Comparison of ENCODE assay signal across 8 cellular contexts in the genomic region with DNA sequence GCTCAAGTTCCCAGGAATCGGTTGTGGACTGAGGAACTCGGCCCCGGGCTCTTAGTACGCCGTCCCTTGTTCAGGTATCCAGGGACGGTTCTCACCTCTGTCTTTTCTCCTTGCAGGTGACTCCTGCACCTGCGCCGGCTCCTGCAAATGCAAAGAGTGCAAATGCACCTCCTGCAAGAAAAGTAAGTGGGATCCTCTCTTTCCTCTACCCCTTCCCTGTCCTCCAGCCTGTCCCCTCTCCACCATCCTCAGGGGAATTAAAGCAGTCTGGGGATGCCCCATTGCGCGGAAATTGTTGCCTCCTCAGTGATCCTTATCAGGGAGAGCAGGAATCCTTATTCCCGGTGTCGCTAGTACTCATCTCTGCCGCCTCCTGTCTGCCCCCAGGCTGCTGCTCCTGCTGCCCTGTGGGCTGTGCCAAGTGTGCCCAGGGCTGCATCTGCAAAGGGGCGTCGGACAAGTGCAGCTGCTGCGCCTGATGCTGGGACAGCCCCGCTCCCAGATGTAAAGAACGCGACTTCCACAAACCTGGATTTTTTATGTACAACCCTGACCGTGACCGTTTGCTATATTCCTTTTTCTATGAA. TPM values are rescaled to one million over a fixed set of nuclear protein-coding genes. Genes with fewer than 3 reads are reported as not detected.
DNase-seq lines count a peak whose midpoint lies in the region; ATAC-seq and TF ChIP-seq lines count a peak whose summit lies in the region.

No MANE protein-coding gene starts in this region.

- H3K36me3 ChIP-seq in DOHH2 (ENCODE audit: control insufficient read depth, low read length) (no peaks in the 10 kb centered on the region), MM.1S (replicated peaks; ENCODE audit: insufficient read depth, low read length) (no peaks in the 10 kb centered on the region)

- H3K9me2 ChIP-seq in DOHH2 (replicated peaks; ENCODE audit: control insufficient read depth, low read length): no peaks in the 10 kb centered on the region
- H3K9me2 ChIP-seq in MM.1S (replicated peaks; ENCODE audit: insufficient read depth, low read length): no peaks in the 10 kb centered on the region

- H3K9me3 ChIP-seq in DOHH2 (ENCODE audit: control insufficient read depth, insufficient read depth, low read length) (no peaks in the 10 kb centered on the region), MM.1S (replicated peaks; ENCODE audit: insufficient read depth, low read length) (no peaks in the 10 kb centered on the region)

- H2AFZ ChIP-seq in MM.1S (ENCODE audit: low read length): peak overlapping the region; percentile 87

- ATAC-seq in HG03175 (IDR thresholded peaks at IDR 0.05; ENCODE audit: unreplicated experiment) (no peak), HG03439 (IDR thresholded peaks at IDR 0.05; ENCODE audit: unreplicated experiment) (no peak), HG03025 (IDR thresholded peaks at IDR 0.05; ENCODE audit: low FRiP score, unreplicated experiment) (no peak)

- H4K20me1 ChIP-seq in DOHH2 (ENCODE audit: control insufficient read depth, insufficient read depth, low read depth, low read length) (no peaks in the 10 kb centered on the region), MM.1S (ENCODE audit: insufficient read depth, low read length) (no peaks in the 10 kb centered on the region)

- H3K36me3 Mint-ChIP-seq in mesothelial cell of epicardium: no peaks in the 10 kb centered on the region

- peak overlapping the region; percentile 15; the same call in 1 of the 2 replicates for H3K9ac ChIP-seq in MM.1S (ENCODE audit: low read length)

- H3K27me3 Mint-ChIP-seq in mesothelial cell of epicardium (ENCODE audit: low read depth): peaks cover 23% of the 10 kb centered on the region

- DNase-seq in MM.1S (no peak), caudate nucleus (lab: John Stamatoyannopoulos, UW) (peak in 18 of 61 donors; percentile 24 to 55 (median 39)), mesothelial cell of epicardium (ENCODE audit: low spot score in 2 of 2, unreplicated experiment in 2 of 2) (no peak), NCI-H2196 treated with DMSO at 0.1 percent for 48 hours (lab: John Stamatoyannopoulos, UW; ENCODE audit: unreplicated experiment) (no peak)

- no peaks in the 10 kb centered on the region for H3K9me3 Mint-ChIP-seq in mesothelial cell of epicardium

- H3K27me3 ChIP-seq in DOHH2 (ENCODE audit: control insufficient read depth, low read length) (peaks cover 16% of the 10 kb centered on the region), MM.1S (replicated peaks; ENCODE audit: insufficient read depth, low read length) (peaks cover 18% of the 10 kb centered on the region)

- H3K79me2 ChIP-seq in DOHH2 (ENCODE audit: control insufficient read depth, low read length) (no peaks in the 10 kb centered on the region), MM.1S (ENCODE audit: low read length) (no peaks in the 10 kb centered on the region)

- H3K4me3 Mint-ChIP-seq in mesothelial cell of epicardium: peak overlapping the region; percentile 71

- H3K4me1 Mint-ChIP-seq in mesothelial cell of epicardium: peaks cover 42% of the 10 kb centered on the region

- no peaks in the 10 kb centered on the region for H3F3A ChIP-seq in DOHH2 (ENCODE audit: control insufficient read depth, insufficient read depth)
- H3F3A ChIP-seq in MM.1S (ENCODE audit: insufficient read depth, low read length): peaks cover 16% of the 10 kb centered on the region

- H3K4me1 ChIP-seq in DOHH2 (ENCODE audit: control insufficient read depth, low read length) (peaks cover 27% of the 10 kb centered on the region), MM.1S (ENCODE audit: low read length) (peaks cover 19% of the 10 kb centered on the region)

- H3K4me3 ChIP-seq in DOHH2 (ENCODE audit: low read length) (peak overlapping the region; percentile 68), MM.1S (ENCODE audit: low read length) (peak overlapping the region; percentile 71)

- no peak overlapping the region for H3K27ac Mint-ChIP-seq in mesothelial cell of epicardium

- no peak for TF ChIP-seq CTCF in DOHH2 (IDR thresholded peaks at IDR 0.05; ENCODE audit: low read depth, low read length, poor library complexity, severe bottlenecking)
- no peak for TF ChIP-seq CTCF in MM.1S (IDR thresholded peaks at IDR 0.05; ENCODE audit: low read length)
- no peak for TF ChIP-seq CTCF in mesothelial cell of epicardium (IDR thresholded peaks at IDR 0.05; ENCODE audit: unreplicated experiment)

- H3K27ac ChIP-seq in DOHH2 (ENCODE audit: low read depth, low read length) (no peak overlapping the region), MM.1S (ENCODE audit: low read length) (no peak overlapping the region), caudate nucleus (ENCODE audit: low read depth, low read length) (peak overlapping the region; percentile 98)

- H3K4me2 ChIP-seq in DOHH2 (ENCODE audit: low read length): peak overlapping the region; percentile 83
- H3K4me2 ChIP-seq in MM.1S (ENCODE audit: low read depth, low read length): peak overlapping the region; percentile 100

RNA-seq across cellular contexts. Expression of a gene that starts 0.6 kb away (rescaled TPM):
- total RNA-seq in mesothelial cell of epicardium: 4.4 to 5.7 TPM (median 5.3 TPM) in 3 replicates

RNA-seq across cellular contexts. Expression of a gene that starts 16.6 kb away (rescaled TPM):
- total RNA-seq in mesothelial cell of epicardium: 0.99 TPM in 1 of 3 replicates, not detected in the others

RNA-seq across cellular contexts. Expression of a gene that starts 19.6 kb away (rescaled TPM):
- total RNA-seq in mesothelial cell of epicardium: not detected in 3 replicates

RNA-seq across cellular contexts. Expression of a gene that starts 23.5 kb away (rescaled TPM):
- not detected in 3 replicates for total RNA-seq in mesothelial cell of epicardium

RNA-seq across cellular contexts. Expression of a gene that starts 29.5 kb away (rescaled TPM):
- not detected in 3 replicates for total RNA-seq in mesothelial cell of epicardium
